13 cellular contexts compared by ENCODE assay signal in genomic region chr2:587371-587960, GRCh38.
"Had no signal": no experiment of that assay in that cellular context is flagged by ENCODE, and none has a peak within 500 bp of the region (broad histone marks: within the 10 kb centered on the region; RNA-seq: fewer than 3 reads in every experiment).

No MANE protein-coding gene starts in this region.

- H3K9me3 ChIP-seq: neutrophil, right atrium auricular region, SJSA1 had no signal

- H3K36me3 Mint-ChIP-seq: activated naive CD4-positive, alpha-beta T cell treated with anti-CD3 and anti-CD28 coated beads, Interleukin-2, amount 50 U/mL, for 24 hours; brain; mesothelial cell of epicardium; type B pancreatic cell had no signal

- H3K4me3 Mint-ChIP-seq: activated CD8-positive, alpha-beta T cell treated with anti-CD3 and anti-CD28 coated beads, Interleukin-2, amount 10 ng/mL, durations not matched to agents 7 days and 5 days; activated naive CD4-positive, alpha-beta T cell treated with anti-CD3 and anti-CD28 coated beads, Interleukin-2, amount 50 U/mL, for 24 hours; mesothelial cell of epicardium had no signal

- H3K27ac Mint-ChIP-seq: activated CD8-positive, alpha-beta T cell treated with anti-CD3 and anti-CD28 coated beads, Interleukin-2, amount 10 ng/mL, durations not matched to agents 7 days and 5 days; activated naive CD4-positive, alpha-beta T cell treated with anti-CD3 and anti-CD28 coated beads, Interleukin-2, amount 50 U/mL, for 24 hours; activated T-helper 2 cell treated with anti-CD3 and anti-CD28 coated beads, Interferon-gamma antibody, Interleukin-2, Interleukin-4, amounts not matched to agents 10 μg/mL and 5 μg/mL and 100 μg/mL, durations not matched to agents 14 hours and 24 hours and 36 hours had no signal

- ATAC-seq: activated CD8-positive, alpha-beta T cell treated with anti-CD3 and anti-CD28 coated beads, Interleukin-2, amount 10 ng/mL, durations not matched to agents 7 days and 5 days had no signal

- H3K27me3 ChIP-seq: right atrium auricular region had no signal

- H3K4me1 ChIP-seq: SJSA1 had no signal

- H3K4me3 ChIP-seq: right atrium auricular region, SJSA1 had no signal

- H3K27ac ChIP-seq: neutrophil, right atrium auricular region, SJSA1 had no signal

- DNase-seq: activated CD8-positive, alpha-beta T cell treated with anti-CD3 and anti-CD28 coated beads, Interleukin-2, amount 10 ng/mL, durations not matched to agents 7 days and 5 days; cerebellar nuclear complex; dermis blood vessel endothelial cell; small intestine; T-helper 9 cell had no signal

- H3K9me3 Mint-ChIP-seq: activated naive CD4-positive, alpha-beta T cell treated with anti-CD3 and anti-CD28 coated beads, Interleukin-2, amount 50 U/mL, for 24 hours; activated T-helper 2 cell treated with anti-CD3 and anti-CD28 coated beads, Interferon-gamma antibody, Interleukin-2, Interleukin-4, amounts not matched to agents 10 μg/mL and 5 μg/mL and 100 μg/mL, durations not matched to agents 14 hours and 24 hours and 36 hours; mesothelial cell of epicardium; type B pancreatic cell had no signal

- H3K36me3 ChIP-seq: neutrophil, right atrium auricular region, SJSA1 had no signal
